8 cellular contexts compared by ENCODE assay signal in the genomic region with DNA sequence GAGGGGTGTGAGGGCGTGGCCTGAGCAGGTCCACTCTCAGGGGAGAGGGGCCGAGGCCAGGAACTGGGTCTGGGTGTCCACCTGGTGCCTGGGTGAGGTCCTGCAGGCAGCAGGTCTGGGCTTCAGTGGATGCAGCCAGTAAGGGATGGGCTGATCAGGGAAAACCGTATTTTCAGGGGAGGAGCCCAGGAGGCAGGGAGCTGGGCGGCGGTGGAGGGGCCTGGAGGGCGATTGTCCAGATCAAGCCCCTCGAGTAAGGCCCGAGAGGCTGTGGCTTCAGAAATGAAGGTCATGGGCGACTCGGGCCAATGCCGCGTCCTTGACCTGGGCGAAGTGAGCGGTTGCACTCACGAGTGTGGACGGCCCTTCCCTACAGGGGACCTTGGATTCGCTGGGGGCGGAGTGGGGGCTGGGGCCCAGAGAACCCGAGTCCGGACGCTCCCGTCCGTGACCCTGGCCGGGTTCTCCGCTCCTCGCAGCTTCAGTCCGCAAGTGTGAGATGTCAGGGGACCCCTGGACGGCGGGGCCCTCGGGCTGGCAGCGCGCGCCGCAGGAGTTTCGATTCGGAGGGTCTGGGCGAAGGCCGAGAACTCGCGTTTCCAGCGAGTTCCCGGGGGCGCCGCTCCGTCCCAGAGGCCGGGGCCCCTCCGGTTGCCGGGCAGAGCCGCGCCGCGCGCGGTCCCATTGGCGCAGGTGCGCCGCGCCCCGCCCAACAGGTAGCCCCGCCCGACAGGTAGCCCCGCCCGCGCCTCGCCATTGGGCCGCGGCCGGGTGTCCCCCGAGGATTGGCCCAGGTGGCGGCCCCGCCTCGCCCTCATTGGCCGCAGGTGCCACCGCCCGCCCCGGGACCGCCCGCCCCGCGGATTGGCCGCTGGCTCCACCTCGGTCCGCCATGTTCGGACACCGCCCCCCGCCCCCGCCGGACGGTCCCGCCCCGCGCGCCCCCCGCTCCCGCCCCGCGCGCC. TPM values are rescaled to one million over a fixed set of nuclear protein-coding genes. Genes with fewer than 3 reads are reported as not detected.
DNase-seq lines count a peak whose midpoint lies in the region; ATAC-seq and TF ChIP-seq lines count a peak whose summit lies in the region.

A gene (plus strand): TSS at position 895 of the 965 bp plus-strand sequence. CDS start 220 bp downstream, outside the sequence.

- DNase-seq in CD8-positive, alpha-beta T cell = peak; percentile 90 to 98 (median 94)
- DNase-seq in GM23248 (peak; percentile 17), NCI-H2196 treated with DMSO at 0.1 percent for 48 hours (lab: John Stamatoyannopoulos, UW; ENCODE audit: unreplicated experiment) (peak; percentile 93), ecto neural progenitor cell (ENCODE audit: low spot score) (peak; percentile 95), mesendoderm (peak; percentile 97)
- peak; percentile 95 for DNase-seq in activated CD4-positive, alpha-beta memory T cell treated with anti-CD3 and anti-CD28 coated beads for 36 hours
- DNase-seq in stimulated activated CD8-positive, alpha-beta memory T cell treated with anti-CD3 and anti-CD28 coated beads, Interleukin-4, amount 100 ng/mL, for 1 hour (ENCODE audit: low read depth in 2 of 2, low spot score in 1 of 2) = peak; percentile 81 to 89

- no peak within 1 kb of the TSS for H2BK120ac ChIP-seq in mesendoderm (ENCODE audit: low read depth, low read length)

- no peak for TF ChIP-seq CTCF in CD8-positive, alpha-beta T cell (IDR thresholded peaks at IDR 0.05)

- H3K79me1 ChIP-seq in mesendoderm (ENCODE audit: low read length) = peaks cover 2% of the 10 kb centered on the region

- H2BK15ac ChIP-seq in mesendoderm (replicated peaks; ENCODE audit: low read depth) = no peak within 1 kb of the TSS

- H3K27me3 Mint-ChIP-seq in CD8-positive, alpha-beta T cell (ENCODE audit: low read depth) = no peaks in the 10 kb centered on the region
- H3K27me3 Mint-ChIP-seq in activated CD4-positive, alpha-beta memory T cell treated with anti-CD3 and anti-CD28 coated beads for 36 hours = peaks cover 14% of the 10 kb centered on the region

- no peaks in the 10 kb centered on the region for H3F3A ChIP-seq in GM23248 (ENCODE audit: insufficient read depth)

- no peaks in the 10 kb centered on the region for H3K27me3 ChIP-seq in CD8-positive, alpha-beta T cell (ENCODE audit: insufficient read depth, low read length)
- H3K27me3 ChIP-seq in GM23248 (replicated peaks; ENCODE audit: insufficient read depth) = peaks cover 32% of the 10 kb centered on the region
- no peaks in the 10 kb centered on the region for H3K27me3 ChIP-seq in mesendoderm (ENCODE audit: insufficient read depth, low read length, poor library complexity)

- CTCF ChIA-PET in CD8-positive, alpha-beta T cell (lab: Charles Lee) = interaction anchor here (1.3 to 1.6 kb wide), 2 partner anchors 107 to 108 kb away, joined by 4 to 5 read pairs; no protein-coding TSS in a partner anchor
- CTCF ChIA-PET in activated CD4-positive, alpha-beta memory T cell treated with anti-CD3 and anti-CD28 coated beads for 36 hours (lab: Charles Lee) = no interaction called here

- peaks cover 30% of the 10 kb centered on the region for H3K4me1 ChIP-seq in CD8-positive, alpha-beta T cell (ENCODE audit: insufficient read depth, low read length)
- H3K4me1 ChIP-seq in GM23248 (ENCODE audit: insufficient read depth) = peaks cover 4% of the 10 kb centered on the region; the same call in 1 of the 2 replicates
- no peaks in the 10 kb centered on the region for H3K4me1 ChIP-seq in mesendoderm (ENCODE audit: control insufficient read depth, low read depth, low read length)

- H2BK5ac ChIP-seq in mesendoderm (ENCODE audit: low read length) = no peak within 1 kb of the TSS

- in situ Hi-C loops in GM23248 (cut with MboI) = no loop called here

- peak within 1 kb of the TSS; percentile 33 for H3K27ac ChIP-seq in CD8-positive, alpha-beta T cell (ENCODE audit: low read depth, low read length)
- H3K27ac ChIP-seq in GM23248 (no peak within 1 kb of the TSS), mesendoderm (ENCODE audit: low read depth, low read length) (peak within 1 kb of the TSS; percentile 46)

- H3K4me2 ChIP-seq in GM23248 (ENCODE audit: unreplicated experiment) (no peak within 1 kb of the TSS), mesendoderm (ENCODE audit: low read length) (peak within 1 kb of the TSS; percentile 64)

- peak within 1 kb of the TSS; percentile 80 for H3K4me3 Mint-ChIP-seq in CD8-positive, alpha-beta T cell
- H3K4me3 Mint-ChIP-seq in activated CD4-positive, alpha-beta memory T cell treated with anti-CD3 and anti-CD28 coated beads for 36 hours = peak within 1 kb of the TSS; percentile 78

- H3K9me3 ChIP-seq in CD8-positive, alpha-beta T cell (ENCODE audit: low read length) = no peaks in the 10 kb centered on the region
- no peaks in the 10 kb centered on the region for H3K9me3 ChIP-seq in GM23248 (ENCODE audit: low read depth)

- H3K79me2 ChIP-seq in GM23248 (ENCODE audit: insufficient read depth) (no peaks in the 10 kb centered on the region), mesendoderm (ENCODE audit: control insufficient read depth, insufficient read depth, low read length) (peaks cover 2% of the 10 kb centered on the region)

- no peak within 1 kb of the TSS for H3K4ac ChIP-seq in mesendoderm (ENCODE audit: low read depth, low read length)

- no peak within 1 kb of the TSS for H3K23ac ChIP-seq in mesendoderm (ENCODE audit: low read length)

- POLR2A ChIA-PET in CD8-positive, alpha-beta T cell (lab: Charles Lee) = no interaction called here
- POLR2A ChIA-PET in activated CD4-positive, alpha-beta memory T cell treated with anti-CD3 and anti-CD28 coated beads for 36 hours (lab: Charles Lee) = no interaction called here

- peak within 1 kb of the TSS; percentile 89 for H3K56ac ChIP-seq in mesendoderm (ENCODE audit: low read length)

- intact Hi-C loops in CD8-positive, alpha-beta T cell (cut with DNase I, micrococcal nuclease) = loop anchor here (1.0 to 10.0 kb wide), 5 partner anchors 84 to 505 kb away; a partner anchor contains a TSS
- intact Hi-C loops in activated CD4-positive, alpha-beta memory T cell treated with anti-CD3 and anti-CD28 coated beads for 36 hours (cut with micrococcal nuclease) = loop anchor here (5.0 kb wide), 1 partner anchor 107 kb away; no protein-coding TSS in a partner anchor

- H3K4me1 Mint-ChIP-seq in CD8-positive, alpha-beta T cell (ENCODE audit: low read depth) = peaks cover 28% of the 10 kb centered on the region
- H3K4me1 Mint-ChIP-seq in activated CD4-positive, alpha-beta memory T cell treated with anti-CD3 and anti-CD28 coated beads for 36 hours (ENCODE audit: low read depth) = peaks cover 13% of the 10 kb centered on the region

- H3K36me3 Mint-ChIP-seq in CD8-positive, alpha-beta T cell = no peaks in the 10 kb centered on the region
- H3K36me3 Mint-ChIP-seq in activated CD4-positive, alpha-beta memory T cell treated with anti-CD3 and anti-CD28 coated beads for 36 hours = no peaks in the 10 kb centered on the region

- H4K5ac ChIP-seq in mesendoderm (ENCODE audit: low read length) = no peak within 1 kb of the TSS

- peak; percentile 97 for ATAC-seq in CD8-positive, alpha-beta T cell
- no peak for ATAC-seq in HG03097 (IDR thresholded peaks at IDR 0.05; ENCODE audit: low FRiP score, unreplicated experiment)

- no peak within 1 kb of the TSS for H4K8ac ChIP-seq in mesendoderm (ENCODE audit: low read depth, low read length)

- H3K27ac Mint-ChIP-seq in CD8-positive, alpha-beta T cell = no peak within 1 kb of the TSS
- no peak within 1 kb of the TSS for H3K27ac Mint-ChIP-seq in activated CD4-positive, alpha-beta memory T cell treated with anti-CD3 and anti-CD28 coated beads for 36 hours

- H2AFZ ChIP-seq in GM23248 = no peak within 1 kb of the TSS

- H2AK5ac ChIP-seq in mesendoderm (ENCODE audit: low read length) = no peak within 1 kb of the TSS

- peak within 1 kb of the TSS; percentile 80 for H3K18ac ChIP-seq in mesendoderm (ENCODE audit: low read length)

- H3K9me3 Mint-ChIP-seq in CD8-positive, alpha-beta T cell = no peaks in the 10 kb centered on the region
- H3K9me3 Mint-ChIP-seq in activated CD4-positive, alpha-beta memory T cell treated with anti-CD3 and anti-CD28 coated beads for 36 hours = no peaks in the 10 kb centered on the region

- peak within 1 kb of the TSS; percentile 76 for H3K4me3 ChIP-seq in CD8-positive, alpha-beta T cell (ENCODE audit: low read depth, low read length)
- no peak within 1 kb of the TSS for H3K4me3 ChIP-seq in GM23248
- H3K4me3 ChIP-seq in mesendoderm (ENCODE audit: low read length) = peak within 1 kb of the TSS; percentile 66

- no peaks in the 10 kb centered on the region for H3K36me3 ChIP-seq in CD8-positive, alpha-beta T cell (ENCODE audit: insufficient read depth, low read length)
- no peaks in the 10 kb centered on the region for H3K36me3 ChIP-seq in GM23248 (ENCODE audit: low read depth)
- H3K36me3 ChIP-seq in mesendoderm (ENCODE audit: control insufficient read depth, insufficient read depth, low read length) = no peaks in the 10 kb centered on the region

- H4K20me1 ChIP-seq in GM23248 (ENCODE audit: insufficient read depth) = no peaks in the 10 kb centered on the region

- H3K9me2 ChIP-seq in GM23248 (ENCODE audit: insufficient read depth) = no peaks in the 10 kb centered on the region

- H3K9ac ChIP-seq in GM23248 = no peak within 1 kb of the TSS
- H3K9ac ChIP-seq in mesendoderm (ENCODE audit: low read length) = peak within 1 kb of the TSS; percentile 82

- WGBS in GM23248 (ENCODE audit: low coverage in 1 of 2, low lambda C conversion rate in 2 of 2, missing lambda C conversion rate in 2 of 2), 2 experiments = 6 to 15% methylated on average over 53 to 63 of the region's 98 CpGs
- WGBS in mesendoderm (ENCODE audit: extremely low coverage, insufficient coverage, low lambda C conversion rate) = no CpG with 5 or more reads among the region's 98 CpGs

RNA-seq across cellular contexts. Expression of the gene that starts here (rescaled TPM):
- 10 to 100 TPM; 17.1 to 19.6 TPM for total RNA-seq in CD8-positive, alpha-beta T cell
- total RNA-seq in GM23248 (2014; rRNA removed; shearing (Covaris generic)) = 0.63 and 1.4 TPM in 2 replicates
- 2.8 and 3.4 TPM in 2 replicates for polyA plus RNA-seq in GM23248 (2016; fragmentation: Nextera tagmentation; extraction: Ambion mirVana)
- total RNA-seq in activated CD4-positive, alpha-beta memory T cell treated with anti-CD3 and anti-CD28 coated beads for 36 hours = 10 to 100 TPM; 13.2 to 14.7 TPM
- polyA plus RNA-seq in mesendoderm (2013, experiment 1 of 2) = 19.4 TPM
- 19.8 TPM for polyA plus RNA-seq in mesendoderm (2013, experiment 2 of 2)

Comparison
In these comparisons a context has a peak if more than half of its experiments do, and no peak if none do; other contexts are left out.
1. DNase-seq: peak in every context shown above with its lines; median percentile 97 in mesendoderm; 95 in activated CD4-positive, alpha-beta memory T cell treated with anti-CD3 and anti-CD28 coated beads for 36 hours; 95 in ecto neural progenitor cell; 94 in CD8-positive, alpha-beta T cell; 93 in NCI-H2196 treated with DMSO at 0.1 percent for 48 hours; 85 in stimulated activated CD8-positive, alpha-beta memory T cell treated with anti-CD3 and anti-CD28 coated beads, Interleukin-4, amount 100 ng/mL, for 1 hour; 17 in GM23248.